7 cellular contexts compared by ENCODE assay signal in the genomic region with DNA sequence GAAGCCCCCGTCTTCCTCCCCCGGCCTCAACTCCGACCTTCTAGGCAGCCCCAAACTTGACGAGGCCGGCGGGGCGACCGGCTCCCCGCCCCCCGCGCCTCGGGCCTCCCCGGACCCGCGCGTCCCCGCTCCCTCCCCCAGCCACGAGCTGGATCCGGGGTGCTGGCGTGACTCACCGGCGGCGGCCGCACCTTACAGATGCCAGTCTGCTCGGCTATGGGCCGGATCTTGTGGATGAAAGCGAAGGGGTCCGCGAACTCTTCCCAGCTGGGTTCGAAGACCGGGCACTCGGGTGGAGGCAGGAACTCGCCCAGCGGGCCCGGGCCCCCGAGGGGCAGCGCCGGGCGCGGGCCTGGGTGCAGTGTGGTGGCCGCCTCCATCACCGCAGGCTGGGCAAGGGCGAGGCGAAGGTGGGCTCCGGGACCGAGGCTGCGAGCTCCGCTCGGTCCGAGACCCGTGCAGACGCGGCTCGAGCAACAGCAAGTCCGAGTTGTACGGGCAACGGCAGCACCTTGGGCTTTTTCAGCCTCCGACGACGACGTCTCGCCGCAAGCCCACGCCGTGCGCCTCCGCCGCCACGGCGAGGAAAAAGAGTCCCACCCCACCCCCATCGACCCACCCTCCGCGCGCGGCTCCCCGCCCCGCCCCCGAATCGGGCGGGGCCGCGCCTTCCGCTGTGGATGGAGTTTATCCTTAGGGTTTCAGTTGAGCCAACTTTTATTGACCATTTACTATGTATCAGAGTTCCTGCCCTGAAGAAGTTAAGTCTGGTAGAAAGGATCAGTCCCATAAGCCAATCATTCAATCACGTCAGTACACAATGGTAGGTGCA. TPM values are rescaled to one million over a fixed set of nuclear protein-coding genes. Genes with fewer than 3 reads are reported as not detected.
DNase-seq lines count a peak whose midpoint lies in the region; ATAC-seq and TF ChIP-seq lines count a peak whose summit lies in the region.

A gene (minus strand): TSS at position 496 of the 832 bp plus-strand sequence. CDS start 116 bp downstream, at position 380.

- in situ Hi-C loops in GM18951 (cut with MboI; ENCODE audit: low sequenced_read_pairs, unreplicated experiment) = no loop called here

- peak; percentile 62 for TF ChIP-seq POLR2A in GM18951 (IDR thresholded peaks at IDR 0.05; ENCODE audit: extremely low read depth, insufficient read depth, insufficient read length)

- DNase-seq in NCI-H345 (lab: John Stamatoyannopoulos, UW) = peak; percentile 85
- peak; percentile 68 to 74 for DNase-seq in activated CD4-positive, alpha-beta T cell treated with anti-CD3 and anti-CD28 coated beads, Interleukin-2, amount 50 U/mL, for 4 hours
- peak in 1 of 2 donors; percentile 67 for DNase-seq in dermis microvascular lymphatic vessel endothelial cell (ENCODE audit: low read depth in 2 of 2)
- peak; percentile 77 for DNase-seq in left lobe of liver (ENCODE audit: low spot score)
- DNase-seq in stimulated activated CD4-positive, alpha-beta T cell treated with anti-CD3 and anti-CD28 coated beads, Interleukin-1b, Interleukin-23, amount 100 ng/mL, for 48 hours = peak; percentile 72
- no peak for DNase-seq in cerebellar nuclear complex (lab: John Stamatoyannopoulos, UW)

- ATAC-seq in left lobe of liver = peak; percentile 59

RNA-seq across cellular contexts. Expression of the gene that starts here (rescaled TPM):
- total RNA-seq in dermis microvascular lymphatic vessel endothelial cell (46.1 and 67.4 TPM in 2 replicates), left lobe of liver (17.1 TPM)

Comparison
In these comparisons a context has a peak if more than half of its experiments do, and no peak if none do; other contexts are left out.
1. DNase-seq: peak in NCI-H345 (single experiment), activated CD4-positive, alpha-beta T cell treated with anti-CD3 and anti-CD28 coated beads, Interleukin-2, amount 50 U/mL, for 4 hours (2 of 2), left lobe of liver (single experiment) and stimulated activated CD4-positive, alpha-beta T cell treated with anti-CD3 and anti-CD28 coated beads, Interleukin-1b, Interleukin-23, amount 100 ng/mL, for 48 hours (single experiment); none in cerebellar nuclear complex (0 of 2).